8 cellular contexts compared by ENCODE assay signal in genomic region chr7:30321992-30322637, GRCh38. TPM values are rescaled to one million over a fixed set of nuclear protein-coding genes. Genes with fewer than 3 reads are reported as not detected.
DNase-seq lines count a peak whose midpoint lies in the region; ATAC-seq and TF ChIP-seq lines count a peak whose summit lies in the region.

No MANE protein-coding gene starts in this region.

- ATAC-seq in GM19455 (IDR thresholded peaks at IDR 0.05; ENCODE audit: unreplicated experiment) (peak; percentile 76), HG03439 (IDR thresholded peaks at IDR 0.05; ENCODE audit: unreplicated experiment) (peak; percentile 60)

- in situ Hi-C loops in G401 (cut with HindIII; ENCODE audit: low sequenced_read_pairs) = no loop called here

- H3K27ac Mint-ChIP-seq in T-helper 1 cell treated with Interleukin-12 subunit alpha and Interleukin-12 subunit beta and Interleukin-4 antibody, amounts not matched to agents 30 μg/mL and 1 μg/mL, for 36 hours = peak overlapping the region; percentile 98

- H3K9me3 ChIP-seq in hepatocyte (ENCODE audit: low read depth) (no peaks in the 10 kb centered on the region), vagina (no peaks in the 10 kb centered on the region), thyroid gland (no peaks in the 10 kb centered on the region)

- H3K36me3 ChIP-seq in hepatocyte (replicated peaks; ENCODE audit: insufficient read depth, low read depth) (no peaks in the 10 kb centered on the region), vagina (no peaks in the 10 kb centered on the region), thyroid gland (no peaks in the 10 kb centered on the region)

- H3K4me1 ChIP-seq in hepatocyte (ENCODE audit: insufficient read depth) = peaks cover 7% of the 10 kb centered on the region
- H3K4me1 ChIP-seq in vagina = peaks cover 42% of the 10 kb centered on the region
- H3K4me1 ChIP-seq in thyroid gland = peaks cover 15 to 20% of the 10 kb centered on the region in 2 donors

- no peaks in the 10 kb centered on the region for H3K9me3 Mint-ChIP-seq in T-helper 1 cell treated with Interleukin-12 subunit alpha and Interleukin-12 subunit beta and Interleukin-4 antibody, amounts not matched to agents 30 μg/mL and 1 μg/mL, for 36 hours

- H2AFZ ChIP-seq in hepatocyte = no peak overlapping the region

- peak overlapping the region; percentile 85 for H3K4me3 Mint-ChIP-seq in T-helper 1 cell treated with Interleukin-12 subunit alpha and Interleukin-12 subunit beta and Interleukin-4 antibody, amounts not matched to agents 30 μg/mL and 1 μg/mL, for 36 hours

- H3K27me3 ChIP-seq in hepatocyte (no peaks in the 10 kb centered on the region), vagina (no peaks in the 10 kb centered on the region), thyroid gland (no peaks in the 10 kb centered on the region)

- H3K79me2 ChIP-seq in hepatocyte = peaks cover 67% of the 10 kb centered on the region

- peak overlapping the region; percentile 50 for H3K27ac ChIP-seq in hepatocyte
- peak overlapping the region; percentile 59 for H3K27ac ChIP-seq in vagina
- peak overlapping the region in 1 of 3 donors; percentile 54 for H3K27ac ChIP-seq in thyroid gland

- DNase-seq in G401 (ENCODE audit: low spot score) = peak; percentile 44
- DNase-seq in hepatocyte (ENCODE audit: low spot score) = no peak
- no peak for DNase-seq in vagina (ENCODE audit: extremely low spot score in 2 of 2)
- DNase-seq in activated CD8-positive, alpha-beta memory T cell treated with anti-CD3 and anti-CD28 coated beads, Interleukin-2, amount 50 U/mL, for 4 hours = no peak
- no peak for DNase-seq in thyroid gland

- peaks cover 48% of the 10 kb centered on the region for H3K4me1 Mint-ChIP-seq in T-helper 1 cell treated with Interleukin-12 subunit alpha and Interleukin-12 subunit beta and Interleukin-4 antibody, amounts not matched to agents 30 μg/mL and 1 μg/mL, for 36 hours (ENCODE audit: low read depth)

- peaks cover 21% of the 10 kb centered on the region for H3K36me3 Mint-ChIP-seq in T-helper 1 cell treated with Interleukin-12 subunit alpha and Interleukin-12 subunit beta and Interleukin-4 antibody, amounts not matched to agents 30 μg/mL and 1 μg/mL, for 36 hours (ENCODE audit: low read depth)

- no peaks in the 10 kb centered on the region for H3K9me2 ChIP-seq in hepatocyte (replicated peaks; ENCODE audit: insufficient read depth)

- intact Hi-C loops in vagina (cut with DNase I) (no loop called here), thyroid gland (cut with DNase I) (no loop called here)

- no peaks in the 10 kb centered on the region for H4K20me1 ChIP-seq in hepatocyte (ENCODE audit: insufficient read depth, poor library complexity, severe bottlenecking)

- no peaks in the 10 kb centered on the region for H3K27me3 Mint-ChIP-seq in T-helper 1 cell treated with Interleukin-12 subunit alpha and Interleukin-12 subunit beta and Interleukin-4 antibody, amounts not matched to agents 30 μg/mL and 1 μg/mL, for 36 hours (ENCODE audit: low read depth)

- 84% methylated on average over 6 of the region's 6 CpGs for WGBS in hepatocyte (ENCODE audit: low lambda C conversion rate, missing lambda C conversion rate)
- WGBS in thyroid gland, 2 donors = 65 to 72% methylated on average over 6 of the region's 6 CpGs

- peak overlapping the region; percentile 58 for H3K4me2 ChIP-seq in hepatocyte

- H3K4me3 ChIP-seq in hepatocyte (no peak overlapping the region), vagina (peak overlapping the region in 1 of 2 donors; percentile 16), thyroid gland (replicated peaks in 1 of 3) (no peak overlapping the region)

- TF ChIP-seq POLR2A in vagina (IDR thresholded peaks at IDR 0.05) (no peak), thyroid gland (IDR thresholded peaks at IDR 0.05) (no peak)

- TF ChIP-seq CTCF in hepatocyte (IDR thresholded peaks at IDR 0.05; ENCODE audit: poor library complexity) (no peak), vagina (IDR thresholded peaks at IDR 0.05) (no peak), thyroid gland (IDR thresholded peaks at IDR 0.05) (no peak)

RNA-seq across cellular contexts. Expression of gene ZNRF2, which starts 37.7 kb away (rescaled TPM):
- total RNA-seq in G401 (2014; rRNA removed; shearing (Covaris generic)) = 3.4 and 5.2 TPM in 2 replicates
- 17.7 and 18.8 TPM in 2 replicates for total RNA-seq in hepatocyte
- polyA plus RNA-seq in hepatocyte = 11.0 and 11.7 TPM in 2 replicates
- total RNA-seq in vagina = 21.9 TPM
- 10 to 100 TPM; 44.2 to 57.4 (median 48.0) TPM for total RNA-seq in thyroid gland
